Comparison of ENCODE assay signal across 28 cellular contexts in genomic region chr13:23993439-23993980, GRCh38.
DNase-seq lines count a peak whose midpoint lies in the region; ATAC-seq, FAIRE-seq and TF ChIP-seq lines count a peak whose summit lies in the region.
"Had no signal": no experiment of that assay in that cellular context is flagged by ENCODE, and none has a peak within 500 bp of the region (broad histone marks: within the 10 kb centered on the region; RNA-seq: fewer than 3 reads in every experiment).

No MANE protein-coding gene starts in this region.

- DNase-seq in activated CD8-positive, alpha-beta memory T cell treated with anti-CD3 and anti-CD28 coated beads, Interleukin-2, amount 10 ng/mL, durations not matched to agents 7 days and 5 days: peak; percentile 14
- DNase-seq in activated CD8-positive, alpha-beta memory T cell treated with anti-CD3 and anti-CD28 coated beads, Interleukin-2, amount 50 U/mL, for 4 hours: no peak
- DNase-seq in GM12878 (ENCODE audit: low read depth, low spot score) (peak; percentile 7), iris pigment epithelial cell (ENCODE audit: low read depth) (peak; percentile 18), NCI-H82 treated with DMSO at 0.1 percent for 48 hours (lab: John Stamatoyannopoulos, UW; ENCODE audit: unreplicated experiment) (no peak), DMS79 treated with DMSO at 0.1 percent for 48 hours (lab: John Stamatoyannopoulos, UW) (no peak)
- DNase-seq in stimulated activated naive CD8-positive, alpha-beta T cell treated with anti-CD3 and anti-CD28 coated beads, Interleukin-15, amount 100 ng/mL, for 72 hours: no peak
- DNase-seq: activated CD8-positive, alpha-beta T cell treated with anti-CD3 and anti-CD28 coated beads for 36 hours; activated effector memory CD4-positive, alpha-beta T cell treated with Interleukin-2 at 50 U/mL for 16 hours; activated naive CD8-positive, alpha-beta T cell treated with anti-CD3 and anti-CD28 coated beads, Interleukin-2, amount 10 ng/mL, durations not matched to agents 7 days and 5 days; AML-193; CD4-positive, alpha-beta T cell; effector CD4-positive, alpha-beta T cell; GDM1; HCEC 1CT; heart left ventricle; left cardiac atrium; NCI-H1436 treated with DMSO at 0.1 percent for 48 hours; pancreas; SHP77; stimulated activated CD4-positive, alpha-beta T cell treated with anti-CD3 and anti-CD28 coated beads, Interleukin-2, amount 100 ng/mL, for 24 hours had no signal

- CTCF ChIA-PET in activated CD8-positive, alpha-beta memory T cell treated with anti-CD3 and anti-CD28 coated beads, Interleukin-2, amount 10 ng/mL, durations not matched to agents 7 days and 5 days (lab: Charles Lee): no interaction called here
- CTCF ChIA-PET in GM12878 (lab: Yijun Ruan, JAX): interaction anchor here (1.1 to 2.0 kb wide), 4 partner anchors 11 to 33 kb away, joined by 3 to 6 read pairs (median 4); no protein-coding TSS in a partner anchor

- H4K20me1 ChIP-seq in GM12878 (ENCODE audit: control insufficient read depth, insufficient read depth): no peaks in the 10 kb centered on the region

- BruUV-seq in GM12878 (replicated peaks; lab: Mats Ljungman, UMichigan): no TSS peak

- TF ChIP-seq CTCF in GM12878 (IDR thresholded peaks at IDR 0.05 in 2 of 3, conservative IDR thresholded peaks at IDR 0.05 in 1 of 3; ENCODE audit: control insufficient read depth in 2 of 3, extremely low read depth in 1 of 3, insufficient read depth in 1 of 3, low read depth in 3 of 3, low read length in 3 of 3): no peak

- peaks cover 21% of the 10 kb centered on the region for H3K27me3 Mint-ChIP-seq in activated CD8-positive, alpha-beta memory T cell treated with anti-CD3 and anti-CD28 coated beads, Interleukin-2, amount 10 ng/mL, durations not matched to agents 7 days and 5 days
- peaks cover 19% of the 10 kb centered on the region for H3K27me3 Mint-ChIP-seq in stimulated activated naive CD8-positive, alpha-beta T cell treated with anti-CD3 and anti-CD28 coated beads, Interleukin-15, amount 100 ng/mL, for 72 hours

- SMC1A ChIA-PET in GM12878 (lab: Charles Lee; ENCODE audit: uncharacterized antibody, unreplicated experiment): interaction anchor here (1.1 to 3.8 kb wide), 3 partner anchors 12 to 30 kb away, joined by 3 to 26 read pairs (median 4); no protein-coding TSS in a partner anchor

- no peak for ATAC-seq in activated CD8-positive, alpha-beta memory T cell treated with anti-CD3 and anti-CD28 coated beads, Interleukin-2, amount 10 ng/mL, durations not matched to agents 7 days and 5 days
- ATAC-seq in GM12878 (peak; percentile 72), HG03139 (IDR thresholded peaks at IDR 0.05; ENCODE audit: unreplicated experiment) (no peak)
- ATAC-seq in stimulated activated naive CD8-positive, alpha-beta T cell treated with anti-CD3 and anti-CD28 coated beads, Interleukin-15, amount 100 ng/mL, for 72 hours: no peak
- ATAC-seq: activated CD8-positive, alpha-beta T cell treated with anti-CD3 and anti-CD28 coated beads for 36 hours had no signal

- no peak overlapping the region for H2AFZ ChIP-seq in GM12878 (ENCODE audit: control insufficient read depth, low read depth, low read length)

- RAD21 ChIA-PET in GM12878 (lab: Charles Lee; ENCODE audit: unreplicated experiment): interaction anchor here (0.9 to 2.5 kb wide), 2 partner anchors 12 to 236 kb away, joined by 3 to 17 read pairs; no protein-coding TSS in a partner anchor

- H3K4me1 Mint-ChIP-seq in activated CD8-positive, alpha-beta memory T cell treated with anti-CD3 and anti-CD28 coated beads, Interleukin-2, amount 10 ng/mL, durations not matched to agents 7 days and 5 days: peaks cover 4% of the 10 kb centered on the region
- H3K4me1 Mint-ChIP-seq in stimulated activated naive CD8-positive, alpha-beta T cell treated with anti-CD3 and anti-CD28 coated beads, Interleukin-15, amount 100 ng/mL, for 72 hours: peaks cover 6% of the 10 kb centered on the region

- no peak for TF ChIP-seq RAD21 in GM12878 (IDR thresholded peaks at IDR 0.05; ENCODE audit: insufficient read depth, low read depth, low read length)

- intact Hi-C loops in GM12878 (cut with micrococcal nuclease; ENCODE audit: unreplicated experiment): no loop called here

- TF ChIP-seq EP300 in GM12878 (IDR thresholded peaks at IDR 0.05; ENCODE audit: borderline replicate concordance in 1 of 2, control insufficient read depth in 1 of 2, low read depth in 2 of 2, low read length in 2 of 2): no peak

- H3K4me2 ChIP-seq in GM12878 (ENCODE audit: control insufficient read depth, insufficient read depth): no peak overlapping the region
- H3K4me2 ChIP-seq: KMS-11, smooth muscle cell had no signal

- H3K4me3 ChIP-seq in GM12878: no peak overlapping the region
- H3K4me3 ChIP-seq: heart left ventricle, pancreas, smooth muscle cell had no signal

- WGBS in GM12878 (ENCODE audit: insufficient coverage, insufficient replicate concordance, low lambda C conversion rate, missing lambda C conversion rate): 45% methylated on average over 5 of the region's 5 CpGs

- no peaks in the 10 kb centered on the region for H3K9me3 Mint-ChIP-seq in activated CD8-positive, alpha-beta memory T cell treated with anti-CD3 and anti-CD28 coated beads, Interleukin-2, amount 10 ng/mL, durations not matched to agents 7 days and 5 days (ENCODE audit: low read depth)
- peaks cover 0 to 7% of the 10 kb centered on the region in 2 donors for H3K9me3 Mint-ChIP-seq in stimulated activated naive CD8-positive, alpha-beta T cell treated with anti-CD3 and anti-CD28 coated beads, Interleukin-15, amount 100 ng/mL, for 72 hours
- H3K9me3 Mint-ChIP-seq: activated CD8-positive, alpha-beta T cell treated with anti-CD3 and anti-CD28 coated beads for 36 hours; CD4-positive, alpha-beta T cell had no signal

- H3K27ac Mint-ChIP-seq in activated CD8-positive, alpha-beta memory T cell treated with anti-CD3 and anti-CD28 coated beads, Interleukin-2, amount 10 ng/mL, durations not matched to agents 7 days and 5 days: no peak overlapping the region
- H3K27ac Mint-ChIP-seq in stimulated activated naive CD8-positive, alpha-beta T cell treated with anti-CD3 and anti-CD28 coated beads, Interleukin-15, amount 100 ng/mL, for 72 hours: no peak overlapping the region
- H3K27ac Mint-ChIP-seq: activated CD8-positive, alpha-beta T cell treated with anti-CD3 and anti-CD28 coated beads for 36 hours; activated naive CD8-positive, alpha-beta T cell treated with anti-CD3 and anti-CD28 coated beads, Interleukin-2, amount 10 ng/mL, durations not matched to agents 7 days and 5 days; CD4-positive, alpha-beta T cell had no signal

- no peaks in the 10 kb centered on the region for H3K27me3 ChIP-seq in GM12878 (replicated peaks in 1 of 2; ENCODE audit: control insufficient read depth in 2 of 2, insufficient read depth in 2 of 2, low read length in 1 of 2)
- H3K27me3 ChIP-seq: heart left ventricle, pancreas had no signal

- no peak overlapping the region for H3K9ac ChIP-seq in GM12878 (ENCODE audit: control insufficient read depth, insufficient read depth, low read length)
- H3K9ac ChIP-seq: KMS-11 had no signal

- H3K36me3 ChIP-seq in GM12878 (ENCODE audit: control insufficient read depth in 2 of 2, insufficient read depth in 2 of 2, low read length in 1 of 2): no peaks in the 10 kb centered on the region
- H3K36me3 ChIP-seq: heart left ventricle, pancreas had no signal

- no peak overlapping the region for H3K27ac ChIP-seq in GM12878 (ENCODE audit: control insufficient read depth, insufficient read depth)
- H3K27ac ChIP-seq: epithelial cell of prostate, KMS-11, pancreas had no signal

- in situ Hi-C loops in GM12878 (cut with MboI): no loop called here

- H3K4me1 ChIP-seq in GM12878 (ENCODE audit: control insufficient read depth, insufficient read depth, low read length): peaks cover 3% of the 10 kb centered on the region; the same call in 1 of the 2 replicates
- H3K4me1 ChIP-seq: pancreas had no signal

- no peak for FAIRE-seq in GM12878 (lab: Jason Lieb, UNC)
- FAIRE-seq: A204.1, GM18507, pancreas, urothelium cell line had no signal

- H3K4me3 Mint-ChIP-seq in activated CD8-positive, alpha-beta memory T cell treated with anti-CD3 and anti-CD28 coated beads, Interleukin-2, amount 10 ng/mL, durations not matched to agents 7 days and 5 days: no peak overlapping the region
- H3K4me3 Mint-ChIP-seq in stimulated activated naive CD8-positive, alpha-beta T cell treated with anti-CD3 and anti-CD28 coated beads, Interleukin-15, amount 100 ng/mL, for 72 hours: no peak overlapping the region
- H3K4me3 Mint-ChIP-seq: activated CD8-positive, alpha-beta T cell treated with anti-CD3 and anti-CD28 coated beads for 36 hours; activated naive CD8-positive, alpha-beta T cell treated with anti-CD3 and anti-CD28 coated beads, Interleukin-2, amount 10 ng/mL, durations not matched to agents 7 days and 5 days; CD4-positive, alpha-beta T cell had no signal

- no peaks in the 10 kb centered on the region; the same call in 2 of the 3 replicates for H3K9me3 ChIP-seq in GM12878 (replicated peaks; ENCODE audit: control insufficient read depth, insufficient read depth, low read length)
- H3K9me3 ChIP-seq: pancreas had no signal

- POLR2A ChIA-PET in GM12878 (lab: Charles Lee): interaction anchor here (1.1 to 1.2 kb wide), 2 partner anchors 14 to 32 kb away, joined by 3 read pairs; no protein-coding TSS in a partner anchor

- no peaks in the 10 kb centered on the region for H3K79me2 ChIP-seq in GM12878 (ENCODE audit: control insufficient read depth, insufficient read depth, low read length)

- TF ChIP-seq POLR2A in GM12878 (IDR thresholded peaks at IDR 0.05; ENCODE audit: low read depth, low read length): no peak

- H3K36me3 Mint-ChIP-seq in activated CD8-positive, alpha-beta memory T cell treated with anti-CD3 and anti-CD28 coated beads, Interleukin-2, amount 10 ng/mL, durations not matched to agents 7 days and 5 days: peaks cover 3% of the 10 kb centered on the region
- H3K36me3 Mint-ChIP-seq: activated naive CD8-positive, alpha-beta T cell treated with anti-CD3 and anti-CD28 coated beads, Interleukin-2, amount 10 ng/mL, durations not matched to agents 7 days and 5 days had no signal

TF ChIP-seq in GM12878, 131 proteins besides CTCF, POLR2A, EP300 and RAD21 (continues in another document):
- no peak for TF ChIP-seq ELK1 (IDR thresholded peaks at IDR 0.05; ENCODE audit: low read depth, low read length)
- 0 out of 2 replicates have a peak, but pooled peaks have one; percentile 31 for TF ChIP-seq RUNX3 (IDR thresholded peaks at IDR 0.05; ENCODE audit: low read length)
- TF ChIP-seq CHD4 (IDR thresholded peaks at IDR 0.05): no peak

Comparison
In these comparisons a context has a peak if more than half of its experiments do, and no peak if none do; other contexts are left out.
1. DNase-seq: peak in activated CD8-positive, alpha-beta memory T cell treated with anti-CD3 and anti-CD28 coated beads, Interleukin-2, amount 10 ng/mL, durations not matched to agents 7 days and 5 days (single experiment), GM12878 (single experiment) and iris pigment epithelial cell (single experiment); none in activated CD8-positive, alpha-beta memory T cell treated with anti-CD3 and anti-CD28 coated beads, Interleukin-2, amount 50 U/mL, for 4 hours (single experiment), stimulated activated naive CD8-positive, alpha-beta T cell treated with anti-CD3 and anti-CD28 coated beads, Interleukin-15, amount 100 ng/mL, for 72 hours (0 of 2), NCI-H82 treated with DMSO at 0.1 percent for 48 hours (single experiment) and DMS79 treated with DMSO at 0.1 percent for 48 hours (single experiment).